ENCODE assay signal across 9 cellular contexts in the genomic region with DNA sequence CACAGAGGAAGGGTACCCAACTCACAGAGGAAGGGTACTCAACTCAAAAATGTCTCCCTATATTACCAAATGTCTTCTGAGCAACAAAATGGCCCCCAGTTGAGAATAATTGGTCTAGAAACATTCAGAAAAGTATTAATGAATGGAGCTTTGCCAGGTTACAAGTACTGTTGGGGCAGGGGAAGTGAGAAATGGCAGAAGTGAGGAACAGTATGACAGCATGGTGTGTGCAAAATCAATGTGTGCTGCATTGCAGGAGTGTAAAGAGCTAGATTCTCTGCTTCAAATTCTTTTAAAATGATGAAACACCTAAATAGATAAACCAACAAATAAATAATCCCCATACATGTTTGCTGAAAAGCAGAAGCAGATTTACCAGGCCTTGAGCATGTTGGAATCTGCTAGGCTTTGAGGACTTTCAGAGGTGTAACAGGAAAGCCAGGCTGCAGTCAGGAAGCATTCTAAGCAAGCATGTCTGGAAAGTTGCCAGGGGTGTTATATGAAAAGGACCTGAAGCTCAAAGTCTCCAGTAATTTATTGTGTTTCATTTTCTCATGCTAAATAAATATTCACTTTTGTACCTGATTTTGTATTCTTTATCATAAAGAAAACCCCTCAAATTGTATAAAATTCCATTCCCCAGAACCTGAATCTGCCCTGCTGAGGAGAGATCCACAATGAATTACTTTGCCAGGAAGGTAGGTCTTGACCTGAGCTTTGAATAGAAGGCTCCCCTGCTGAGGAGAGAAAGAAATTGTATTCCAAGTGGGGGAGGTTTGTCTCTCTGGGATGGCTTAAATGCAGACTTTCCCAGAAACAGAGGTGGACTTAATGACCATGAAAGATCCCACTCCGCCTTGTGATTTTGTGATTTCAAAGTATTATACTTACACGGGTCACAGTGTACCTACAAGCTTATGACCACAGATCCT.
DNase-seq lines count a peak whose midpoint lies in the region; ATAC-seq and TF ChIP-seq lines count a peak whose summit lies in the region.
"Had no signal": no experiment of that assay in that cellular context is flagged by ENCODE, and none has a peak within 500 bp of the region (broad histone marks: within the 10 kb centered on the region; RNA-seq: fewer than 3 reads in every experiment).

No MANE protein-coding gene starts in this region.

- H3K9ac ChIP-seq in PC-3 (ENCODE audit: low read length), result no peak overlapping the region

- H3K4me2 ChIP-seq in PC-3 (ENCODE audit: low read length), result no peak overlapping the region

- H3K27me3 ChIP-seq in A673 (replicated peaks; ENCODE audit: insufficient read depth, low read depth, low read length, poor library complexity), result no peaks in the 10 kb centered on the region
- no peaks in the 10 kb centered on the region for H3K27me3 ChIP-seq in HAP-1 (ENCODE audit: low read depth)
- no peaks in the 10 kb centered on the region for H3K27me3 ChIP-seq in PC-3 (ENCODE audit: low read length)

- no peaks in the 10 kb centered on the region for H3K9me2 ChIP-seq in PC-3 (replicated peaks; ENCODE audit: low read length)

- in situ Hi-C loops in HAP-1 (cut with MboI; ENCODE audit: low sequenced_read_pairs), result no loop called here

- intact Hi-C loops in A673 (cut with micrococcal nuclease; ENCODE audit: unreplicated experiment), result no loop called here
- intact Hi-C loops in PC-3 (cut with micrococcal nuclease), result no loop called here

- H3K79me2 ChIP-seq in PC-3 (ENCODE audit: low read length), result no peaks in the 10 kb centered on the region

- H3K4me1 ChIP-seq in A673 (ENCODE audit: insufficient read depth, low read length, poor library complexity, severe bottlenecking), result peaks cover 8% of the 10 kb centered on the region
- H3K4me1 ChIP-seq in HAP-1, result peaks cover 21% of the 10 kb centered on the region
- no peaks in the 10 kb centered on the region for H3K4me1 ChIP-seq in PC-3 (ENCODE audit: insufficient read depth, low read length)

- no peak overlapping the region for H3K27ac ChIP-seq in A673 (ENCODE audit: low read depth, low read length, poor library complexity, severe bottlenecking)
- no peak overlapping the region for H3K27ac ChIP-seq in PC-3 (ENCODE audit: low read length)

- BruUV-seq in A673 (replicated peaks; lab: Mats Ljungman, UMichigan) (no TSS peak), PC-3 (replicated peaks; lab: Mats Ljungman, UMichigan) (no TSS peak)

- H3K36me3 ChIP-seq in A673 (ENCODE audit: insufficient read depth, low read length, poor library complexity, severe bottlenecking) (no peaks in the 10 kb centered on the region), HAP-1 (replicated peaks) (no peaks in the 10 kb centered on the region), PC-3 (ENCODE audit: low read depth, low read length) (no peaks in the 10 kb centered on the region)

- no peak overlapping the region for H2AFZ ChIP-seq in PC-3 (ENCODE audit: low read length)

- peak; percentile 38 for DNase-seq in A673 (ENCODE audit: low spot score)
- DNase-seq in HAP-1 (ENCODE audit: low spot score in 2 of 2), result peak; percentile 35 to 48
- DNase-seq in NCI-H2227 treated with DMSO at 0.1 percent for 48 hours (lab: John Stamatoyannopoulos, UW), result peak; percentile 95
- DNase-seq in fibroblast of the aortic adventitia (ENCODE audit: low read depth), result peak; percentile 57
- no peak for DNase-seq in CD1c-positive myeloid dendritic cell (ENCODE audit: extremely low spot score)
- DNase-seq in PC-3, result no peak
- DNase-seq in Ammon's horn (ENCODE audit: low spot score), result no peak
- DNase-seq: left ventricle myocardium superior had no signal

- POLR2A ChIA-PET in A673 (lab: Charles Lee; ENCODE audit: low non-redundant PET), result no interaction called here
- POLR2A ChIA-PET in PC-3 (lab: Charles Lee; ENCODE audit: unreplicated experiment), result interaction anchor here (0.7 kb wide), 1 partner anchor 230 kb away, joined by 7 read pairs; no protein-coding TSS in a partner anchor

- H3K9me3 ChIP-seq in A673 (ENCODE audit: low read depth, low read length, poor library complexity, severe bottlenecking), result no peaks in the 10 kb centered on the region
- no peaks in the 10 kb centered on the region for H3K9me3 ChIP-seq in HAP-1
- H3K9me3 ChIP-seq in PC-3 (ENCODE audit: low read length), result no peaks in the 10 kb centered on the region

- TF ChIP-seq CTCF in A673 (conservative IDR thresholded peaks at IDR 0.05; ENCODE audit: low read depth, low read length), result no peak
- no peak for TF ChIP-seq CTCF in fibroblast of the aortic adventitia (IDR thresholded peaks at IDR 0.05; ENCODE audit: insufficient read depth, low read length)
- no peak for TF ChIP-seq CTCF in PC-3 (conservative IDR thresholded peaks at IDR 0.05; ENCODE audit: low read depth, low read length)

- H4K20me1 ChIP-seq in PC-3 (ENCODE audit: low read length), result no peaks in the 10 kb centered on the region

- H3F3A ChIP-seq in PC-3 (ENCODE audit: low read length, unreplicated experiment), result no peaks in the 10 kb centered on the region

- ATAC-seq in GM18870 (IDR thresholded peaks at IDR 0.05; ENCODE audit: unreplicated experiment) (no peak), PC-3 (no peak)
- ATAC-seq: left ventricle myocardium superior had no signal

- no peak overlapping the region for H3K4me3 ChIP-seq in A673 (ENCODE audit: low read depth, low read length, poor library complexity, severe bottlenecking)
- H3K4me3 ChIP-seq in HAP-1, result no peak overlapping the region
- H3K4me3 ChIP-seq in fibroblast of the aortic adventitia (ENCODE audit: low read depth, low read length), result no peak overlapping the region
- H3K4me3 ChIP-seq in PC-3 (ENCODE audit: low read length), result no peak overlapping the region

- CTCF ChIA-PET in A673 (lab: Charles Lee) (no interaction called here), PC-3 (lab: Charles Lee) (no interaction called here)

Comparison
In these comparisons a context has a peak if more than half of its experiments do, and no peak if none do; other contexts are left out.
1. DNase-seq: peak in A673 (single experiment), HAP-1 (2 of 2), NCI-H2227 treated with DMSO at 0.1 percent for 48 hours (single experiment) and fibroblast of the aortic adventitia (single experiment); none in CD1c-positive myeloid dendritic cell (single experiment), PC-3 (single experiment) and Ammon's horn (single experiment).